ENCODE assay signal across 22 cellular contexts in the genomic region with DNA sequence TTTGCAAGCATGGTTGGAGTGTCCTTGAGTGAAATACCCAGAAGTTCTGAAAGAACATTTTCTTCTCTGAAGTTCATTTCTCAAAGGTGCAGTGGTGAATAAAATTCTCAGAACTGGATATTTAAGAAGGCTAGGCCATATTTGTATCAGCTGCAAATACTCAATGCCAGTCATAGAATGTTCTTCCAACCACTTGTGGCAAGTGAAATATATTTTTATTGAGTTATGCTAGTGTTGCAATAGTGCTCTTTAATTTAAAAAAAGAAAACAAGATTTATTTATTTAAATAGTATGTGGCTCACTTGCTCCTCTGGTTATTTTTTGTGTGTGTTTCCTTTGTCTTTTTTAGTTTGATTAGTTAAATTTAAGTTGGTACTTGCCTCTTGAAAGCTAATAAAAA.
"Had no signal": no experiment of that assay in that cellular context is flagged by ENCODE, and none has a peak within 500 bp of the region (broad histone marks: within the 10 kb centered on the region; RNA-seq: fewer than 3 reads in every experiment).

No MANE protein-coding gene starts in this region.

- H3K27ac ChIP-seq: epithelial cell of prostate, lower lobe of right lung, thoracic aorta, uterus had no signal

- H3K4me1 ChIP-seq: lower lobe of right lung, uterus had no signal

- H3K4me3 ChIP-seq: lower lobe of right lung, thoracic aorta, uterus had no signal

- H3K36me3 ChIP-seq: lower lobe of right lung, thoracic aorta, uterus had no signal

- DNase-seq: activated CD4-positive, alpha-beta memory T cell treated with anti-CD3 and anti-CD28 coated beads, Interleukin-2, amount 10 ng/mL, durations not matched to agents 7 days and 5 days; activated CD4-positive, alpha-beta T cell treated with anti-CD3 and anti-CD28 coated beads, Interleukin-2, amount 10 ng/mL, durations not matched to agents 7 days and 5 days; activated CD4-positive, CD25-positive, alpha-beta regulatory T cell treated with anti-CD3 and anti-CD28 coated beads, Interleukin-2, amount 50 U/mL, for 72 hours; activated CD8-positive, alpha-beta memory T cell treated with anti-CD3 and anti-CD28 coated beads, Interleukin-2, amount 50 U/mL, for 48 hours; activated gamma-delta T cell; activated naive CD4-positive, alpha-beta T cell treated with anti-CD3 and anti-CD28 coated beads, Interleukin-2, amount 10 ng/mL, durations not matched to agents 7 days and 5 days; activated naive CD8-positive, alpha-beta T cell treated with anti-CD3 and anti-CD28 coated beads, Interleukin-2, amount 10 ng/mL, durations not matched to agents 7 days and 5 days; activated T-cell treated with anti-CD3 and anti-CD28 coated beads, Interleukin-2, amount 50 U/mL, for 24 hours; amygdala; central memory CD4-positive, alpha-beta T cell; effector CD4-positive, alpha-beta T cell; head of caudate nucleus; hippocampal formation; lower lobe of right lung; mesenchymal stem cell; posterior cingulate gyrus; right cardiac atrium; stimulated activated CD4-positive, alpha-beta T cell treated with anti-CD3 and anti-CD28 coated beads, Interleukin-2, amount 100 ng/mL, for 48 hours; T-helper 2 cell; uterus had no signal

- H3K27me3 ChIP-seq: uterus had no signal

- H3K9me3 ChIP-seq: lower lobe of right lung, thoracic aorta, uterus had no signal
